1 cellular context compared by ENCODE assay signal in the genomic region with DNA sequence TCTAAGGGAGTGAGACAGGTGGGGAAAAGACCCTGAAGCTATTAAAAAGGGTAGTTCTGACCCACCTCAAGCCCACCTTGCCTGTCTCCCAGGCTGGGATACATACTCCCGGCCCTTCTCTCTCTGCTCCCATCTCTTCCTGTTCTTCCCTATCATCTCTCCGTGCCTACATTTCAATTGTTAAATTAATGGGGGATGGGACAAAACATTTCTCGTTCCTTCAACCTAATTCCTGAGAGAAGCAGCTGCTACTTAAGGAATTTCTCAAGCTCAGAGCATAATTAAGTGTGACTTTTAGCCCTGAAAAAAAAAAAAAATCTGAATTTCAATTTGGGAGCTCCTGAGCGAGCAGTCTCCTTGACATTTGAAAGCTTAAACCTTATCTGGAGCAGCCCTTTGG.
TF ChIP-seq lines count a peak whose summit lies in the region.

No MANE protein-coding gene starts in this region.

TF ChIP-seq in WTC11, 78 proteins besides CTCF, POLR2A, EP300 and RAD21:
- TF ChIP-seq GTF2I (CRISPR knock-in tag; conservative IDR thresholded peaks at IDR 0.05): no peak
- TF ChIP-seq OVOL2 (CRISPR knock-in tag; IDR thresholded peaks at IDR 0.05; ENCODE audit: borderline replicate concordance): no peak
- no peak for TF ChIP-seq NFE2L1 (CRISPR knock-in tag; IDR thresholded peaks at IDR 0.05)
- TF ChIP-seq FOXK1 (CRISPR knock-in tag; IDR thresholded peaks at IDR 0.05): no peak
- TF ChIP-seq NFYB (CRISPR knock-in tag; conservative IDR thresholded peaks at IDR 0.05; ENCODE audit: low read depth): no peak
- no peak for TF ChIP-seq SP1 (CRISPR knock-in tag; conservative IDR thresholded peaks at IDR 0.05)
- no peak for TF ChIP-seq MXD4 (CRISPR knock-in tag; IDR thresholded peaks at IDR 0.05; ENCODE audit: borderline replicate concordance)
- TF ChIP-seq ELF4 (CRISPR knock-in tag; IDR thresholded peaks at IDR 0.05; ENCODE audit: low read depth): no peak
- no peak for TF ChIP-seq ZNF121 (CRISPR knock-in tag; IDR thresholded peaks at IDR 0.05)
- TF ChIP-seq ATF1 (CRISPR knock-in tag; IDR thresholded peaks at IDR 0.05): no peak
- no peak for TF ChIP-seq USF2 (CRISPR knock-in tag; IDR thresholded peaks at IDR 0.05)
- no peak for TF ChIP-seq ZBTB43 (CRISPR knock-in tag; IDR thresholded peaks at IDR 0.05)
- TF ChIP-seq, protein P1, sequence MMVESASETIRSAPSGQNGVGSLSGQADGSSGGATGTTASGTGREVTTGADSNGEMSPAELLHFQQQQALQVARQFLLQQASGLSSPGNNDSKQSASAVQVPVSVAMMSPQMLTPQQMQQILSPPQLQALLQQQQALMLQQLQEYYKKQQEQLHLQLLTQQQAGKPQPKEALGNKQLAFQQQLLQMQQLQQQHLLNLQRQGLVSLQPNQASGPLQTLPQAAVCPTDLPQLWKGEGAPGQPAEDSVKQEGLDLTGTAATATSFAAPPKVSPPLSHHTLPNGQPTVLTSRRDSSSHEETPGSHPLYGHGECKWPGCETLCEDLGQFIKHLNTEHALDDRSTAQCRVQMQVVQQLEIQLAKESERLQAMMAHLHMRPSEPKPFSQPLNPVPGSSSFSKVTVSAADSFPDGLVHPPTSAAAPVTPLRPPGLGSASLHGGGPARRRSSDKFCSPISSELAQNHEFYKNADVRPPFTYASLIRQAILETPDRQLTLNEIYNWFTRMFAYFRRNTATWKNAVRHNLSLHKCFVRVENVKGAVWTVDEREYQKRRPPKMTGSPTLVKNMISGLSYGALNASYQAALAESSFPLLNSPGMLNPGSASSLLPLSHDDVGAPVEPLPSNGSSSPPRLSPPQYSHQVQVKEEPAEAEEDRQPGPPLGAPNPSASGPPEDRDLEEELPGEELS (CRISPR knock-in tag; IDR thresholded peaks at IDR 0.05): no peak
- TF ChIP-seq EMX1 (CRISPR knock-in tag; IDR thresholded peaks at IDR 0.05): no peak
